24 cellular contexts compared by ENCODE assay signal in genomic region chr5:105752801-105753200, GRCh38.
A peak's percentile ranks its signal among the peaks of the same experiment; 100 is the strongest.
DNase-seq lines count a peak whose midpoint lies in the region; ATAC-seq and TF ChIP-seq lines count a peak whose summit lies in the region.
"Had no signal": no experiment of that assay in that cellular context is flagged by ENCODE, and none has a peak within 500 bp of the region (broad histone marks: within the 10 kb centered on the region; RNA-seq: fewer than 3 reads in every experiment).

No MANE protein-coding gene starts in this region.

- H3K4me1 ChIP-seq in stomach = no peaks in the 10 kb centered on the region
- H3K4me1 ChIP-seq: left ventricle myocardium inferior, SJSA1, tibial artery had no signal

- H3K27ac ChIP-seq in stomach = no peak overlapping the region
- H3K27ac ChIP-seq: left ventricle myocardium inferior, SJSA1, tibial artery had no signal

- WGBS in stomach, 5 donors = 89 to 95% (median 93%) methylated on average over 3 of the region's 3 CpGs

- H3K36me3 ChIP-seq in stomach = no peaks in the 10 kb centered on the region
- H3K36me3 ChIP-seq: left ventricle myocardium inferior, SJSA1, tibial artery had no signal

- TF ChIP-seq EP300 in stomach (IDR thresholded peaks at IDR 0.05) = no peak

- H3K9me3 ChIP-seq in stomach = no peaks in the 10 kb centered on the region
- H3K9me3 ChIP-seq: SJSA1, tibial artery had no signal

- intact Hi-C loops in stomach (cut with DNase I; ENCODE audit: low total_unique reads) = no loop called here

- DNase-seq in ELR (ENCODE audit: low read depth) (peak; percentile 20), HT1080 (ENCODE audit: low read depth) (peak; percentile 48), amniotic epithelial cell (ENCODE audit: low read depth) (peak; percentile 34), iris pigment epithelial cell (ENCODE audit: low read depth) (peak; percentile 46), stomach (no peak), NCI-H2107 (lab: John Stamatoyannopoulos, UW) (no peak)
- DNase-seq: activated CD4-positive, alpha-beta memory T cell treated with anti-CD3 and anti-CD28 coated beads, Interleukin-2, amount 10 ng/mL, durations not matched to agents 7 days and 5 days; activated CD4-positive, CD25-positive, alpha-beta regulatory T cell; activated naive CD4-positive, alpha-beta T cell; anterior cingulate cortex; cerebellar nuclear complex; H7; head of caudate nucleus; KG1; left ventricle myocardium inferior; MV-4-11; NCI-H2029 treated with DMSO at 0.1 percent for 48 hours; NCI-H526 treated with DMSO at 0.1 percent for 48 hours; stimulated activated CD4-positive, alpha-beta T cell treated with anti-CD3 and anti-CD28 coated beads, Interleukin-2, amount 100 ng/mL, for 24 hours; stimulated activated naive CD4-positive, alpha-beta T cell; tibial artery had no signal

- ATAC-seq in GM18505 (IDR thresholded peaks at IDR 0.05; ENCODE audit: unreplicated experiment) = no peak
- ATAC-seq: esophagus mucosa had no signal

- TF ChIP-seq CTCF in stomach (IDR thresholded peaks at IDR 0.05) = no peak

- H3K4me3 ChIP-seq in stomach = no peak overlapping the region
- H3K4me3 ChIP-seq: left ventricle myocardium inferior, SJSA1, tibial artery had no signal

- no peaks in the 10 kb centered on the region for H3K27me3 ChIP-seq in stomach
- H3K27me3 ChIP-seq: SJSA1, tibial artery had no signal

- no peak for TF ChIP-seq POLR2A in GM18505 (IDR thresholded peaks at IDR 0.05; ENCODE audit: borderline replicate concordance, extremely low read depth, insufficient read depth, insufficient read length)
- no peak for TF ChIP-seq POLR2A in stomach (IDR thresholded peaks at IDR 0.05)

Comparison
In these comparisons a context has a peak if more than half of its experiments do, and no peak if none do; other contexts are left out.
1. DNase-seq: peak in ELR (single experiment), HT1080 (single experiment), amniotic epithelial cell (single experiment) and iris pigment epithelial cell (single experiment); none in stomach (single experiment) and NCI-H2107 (single experiment).